In the genomic region with DNA sequence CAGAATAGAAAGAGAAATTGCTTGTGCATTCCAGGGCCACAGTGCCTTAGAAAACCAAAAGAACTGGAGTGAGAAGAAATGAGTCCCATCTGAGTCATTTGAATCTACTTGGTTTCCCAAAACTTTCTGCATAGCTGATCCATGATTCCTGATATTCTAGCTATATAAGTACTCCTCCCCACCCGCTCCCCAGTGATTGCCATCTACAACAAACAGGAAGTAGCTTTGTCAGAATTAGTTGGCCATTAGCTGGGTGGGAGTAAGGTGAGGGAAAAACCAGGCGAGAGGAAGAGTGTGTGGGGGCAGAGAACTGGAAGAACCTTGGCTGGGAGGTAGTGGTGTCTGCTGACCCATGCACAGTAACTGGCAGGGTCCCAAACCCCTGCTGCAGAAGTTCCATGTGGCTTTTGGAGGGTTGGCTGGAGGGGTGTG, we compare ENCODE assay signal across 12 cellular contexts.
A peak's percentile ranks its signal among the peaks of the same experiment; 100 is the strongest.
DNase-seq lines count a peak whose midpoint lies in the region; ATAC-seq and TF ChIP-seq lines count a peak whose summit lies in the region.
"Had no signal": no experiment of that assay in that cellular context is flagged by ENCODE, and none has a peak within 500 bp of the region (broad histone marks: within the 10 kb centered on the region; RNA-seq: fewer than 3 reads in every experiment).

No MANE protein-coding gene starts in this region.

- H3K4me3 ChIP-seq in PC-3 (ENCODE audit: low read length) (peak overlapping the region; percentile 46; the same call in 1 of the 2 replicates), epithelial cell of esophagus (ENCODE audit: low read length) (no peak overlapping the region)

- H3K9ac ChIP-seq in PC-3 (ENCODE audit: low read length) = peak overlapping the region; percentile 97

- H2AFZ ChIP-seq in PC-3 (ENCODE audit: low read length) = no peak overlapping the region

- H3K36me3 ChIP-seq in PC-3 (ENCODE audit: low read depth, low read length) = no peaks in the 10 kb centered on the region

- H3K9me3 Mint-ChIP-seq in osteocyte (ENCODE audit: unreplicated experiment) = no peaks in the 10 kb centered on the region

- H3K4me1 Mint-ChIP-seq in osteocyte (ENCODE audit: unreplicated experiment) = peaks cover 14% of the 10 kb centered on the region

- no peaks in the 10 kb centered on the region for H3K36me3 Mint-ChIP-seq in osteocyte (ENCODE audit: unreplicated experiment)
- H3K36me3 Mint-ChIP-seq: activated CD8-positive, alpha-beta memory T cell treated with anti-CD3 and anti-CD28 coated beads, Interleukin-2, amount 10 ng/mL, durations not matched to agents 7 days and 5 days had no signal

- no peaks in the 10 kb centered on the region for H4K20me1 ChIP-seq in PC-3 (ENCODE audit: low read length)

- H3F3A ChIP-seq in PC-3 (ENCODE audit: low read length, unreplicated experiment) = peaks cover 7% of the 10 kb centered on the region

- no peaks in the 10 kb centered on the region for H3K9me3 ChIP-seq in PC-3 (ENCODE audit: low read length)

- H3K79me2 ChIP-seq in PC-3 (ENCODE audit: low read length) = no peaks in the 10 kb centered on the region

- H3K4me2 ChIP-seq in PC-3 (ENCODE audit: low read length) = peak overlapping the region; percentile 79

- H3K27me3 ChIP-seq in PC-3 (ENCODE audit: low read length) = no peaks in the 10 kb centered on the region

- DNase-seq in EL (peak; percentile 90), PC-3 (peak; percentile 81), epithelial cell of esophagus (ENCODE audit: low read depth) (peak; percentile 94), osteocyte (ENCODE audit: extremely low spot score, unreplicated experiment) (no peak), GM10248 (ENCODE audit: extremely low spot score) (no peak), cerebellar cortex (ENCODE audit: low spot score) (no peak), C1 segment of cervical spinal cord (lab: John Stamatoyannopoulos, UW) (no peak), NCI-H2107 (lab: John Stamatoyannopoulos, UW) (no peak)
- DNase-seq: activated CD8-positive, alpha-beta memory T cell treated with anti-CD3 and anti-CD28 coated beads, Interleukin-2, amount 10 ng/mL, durations not matched to agents 7 days and 5 days; caudate nucleus; DMS53; stimulated activated CD4-positive, alpha-beta T cell treated with anti-CD3 and anti-CD28 coated beads, Interleukin-1b, Interleukin-23, amount 100 ng/mL, for 48 hours had no signal

- no peak for TF ChIP-seq CTCF in PC-3 (conservative IDR thresholded peaks at IDR 0.05; ENCODE audit: low read depth, low read length)
- TF ChIP-seq CTCF in epithelial cell of esophagus (IDR thresholded peaks at IDR 0.05; ENCODE audit: insufficient read depth, low read depth, low read length, missing control alignments) = no peak
- TF ChIP-seq CTCF in osteocyte (IDR thresholded peaks at IDR 0.05) = no peak
- no peak for TF ChIP-seq CTCF in GM10248 (IDR thresholded peaks at IDR 0.05; ENCODE audit: control extremely low read depth, extremely low read depth, low read depth, missing control alignments)

- H3K27ac Mint-ChIP-seq in osteocyte (ENCODE audit: unreplicated experiment) = peak overlapping the region; percentile 40
- H3K27ac Mint-ChIP-seq: activated CD8-positive, alpha-beta memory T cell treated with anti-CD3 and anti-CD28 coated beads, Interleukin-2, amount 10 ng/mL, durations not matched to agents 7 days and 5 days had no signal

- no peaks in the 10 kb centered on the region for H3K9me2 ChIP-seq in PC-3 (replicated peaks; ENCODE audit: low read length)

- BruUV-seq in PC-3 (replicated peaks; lab: Mats Ljungman, UMichigan) = no TSS peak

- no peaks in the 10 kb centered on the region for H3K27me3 Mint-ChIP-seq in osteocyte (ENCODE audit: unreplicated experiment)

- peaks cover 21% of the 10 kb centered on the region for H3K4me1 ChIP-seq in PC-3 (ENCODE audit: insufficient read depth, low read length)

- peak overlapping the region; percentile 100 for H3K27ac ChIP-seq in PC-3 (ENCODE audit: low read length)

- peak; percentile 79 for ATAC-seq in PC-3
- ATAC-seq: activated CD8-positive, alpha-beta memory T cell treated with anti-CD3 and anti-CD28 coated beads, Interleukin-2, amount 10 ng/mL, durations not matched to agents 7 days and 5 days had no signal

- CTCF ChIA-PET in PC-3 (lab: Charles Lee) (interaction anchor here (1.1 kb wide), 1 partner anchor 167 kb away, joined by 3 read pairs; no protein-coding TSS in a partner anchor), GM10248 (lab: Yijun Ruan, JAX) (interaction anchor here (1.5 kb wide), 1 partner anchor 10 kb away, joined by 4 read pairs; no protein-coding TSS in a partner anchor)

- no peak overlapping the region for H3K4me3 Mint-ChIP-seq in osteocyte (ENCODE audit: unreplicated experiment)
- H3K4me3 Mint-ChIP-seq: activated CD8-positive, alpha-beta memory T cell treated with anti-CD3 and anti-CD28 coated beads, Interleukin-2, amount 10 ng/mL, durations not matched to agents 7 days and 5 days had no signal

- POLR2A ChIA-PET in PC-3 (lab: Charles Lee; ENCODE audit: unreplicated experiment) = no interaction called here
- POLR2A ChIA-PET in GM10248 (lab: Yijun Ruan, JAX) = no interaction called here

- intact Hi-C loops in PC-3 (cut with micrococcal nuclease) = loop anchor here (2.0 to 10.0 kb wide), 2 partner anchors 34 to 126 kb away; partner anchors contain the start of gene LIPG

Comparison
In these comparisons a context has a peak if more than half of its experiments do, and no peak if none do; other contexts are left out.
1. DNase-seq: peak in EL (single experiment), PC-3 (single experiment) and epithelial cell of esophagus (single experiment); none in osteocyte (single experiment), GM10248 (single experiment), cerebellar cortex (single experiment), C1 segment of cervical spinal cord (0 of 14) and NCI-H2107 (single experiment).